In genomic region chr5:158848634-158849033, GRCh38 we compare ENCODE assay signal across 13 cellular contexts.
DNase-seq lines count a peak whose midpoint lies in the region; ATAC-seq and TF ChIP-seq lines count a peak whose summit lies in the region.
"Had no signal": no experiment of that assay in that cellular context is flagged by ENCODE, and none has a peak within 500 bp of the region (broad histone marks: within the 10 kb centered on the region; RNA-seq: fewer than 3 reads in every experiment).

No MANE protein-coding gene starts in this region.

- POLR2A ChIA-PET in activated CD4-positive, alpha-beta memory T cell treated with anti-CD3 and anti-CD28 coated beads, Interleukin-2, amount 10 ng/mL, durations not matched to agents 7 days and 5 days (lab: Charles Lee), result no interaction called here

- no peak for TF ChIP-seq CTCF in GM12865 (IDR thresholded peaks at IDR 0.05; ENCODE audit: insufficient read depth, low read depth, low read length, missing control alignments)

- no peak overlapping the region for H3K27ac Mint-ChIP-seq in activated CD4-positive, alpha-beta memory T cell treated with anti-CD3 and anti-CD28 coated beads, Interleukin-2, amount 10 ng/mL, durations not matched to agents 7 days and 5 days

- CTCF ChIA-PET in activated CD4-positive, alpha-beta memory T cell treated with anti-CD3 and anti-CD28 coated beads, Interleukin-2, amount 10 ng/mL, durations not matched to agents 7 days and 5 days (lab: Charles Lee), result no interaction called here

- DNase-seq in GM12865 (ENCODE audit: low read depth) (peak; percentile 83), NCI-H748 treated with DMSO at 0.1 percent for 48 hours (lab: John Stamatoyannopoulos, UW) (no peak)
- no peak for DNase-seq in activated CD4-positive, alpha-beta memory T cell treated with anti-CD3 and anti-CD28 coated beads, Interleukin-2, amount 10 ng/mL, durations not matched to agents 7 days and 5 days
- DNase-seq in stimulated activated naive CD8-positive, alpha-beta T cell treated with anti-CD3 and anti-CD28 coated beads, Interleukin-15, Interleukin-2, amounts not matched to agents 100 U/mL and 50 U/mL, for 24 hours, result no peak
- no peak for DNase-seq in effector CD8-positive, alpha-beta T cell (lab: John Stamatoyannopoulos, UW)
- DNase-seq: hypothalamus; mesenchymal stem cell; ovary; RPMI8226; stimulated activated naive CD4-positive, alpha-beta T cell had no signal

- no peak overlapping the region for H3K4me3 ChIP-seq in GM12865 (ENCODE audit: low read depth, low read length)
- H3K4me3 ChIP-seq: ovary had no signal

- peaks cover 7% of the 10 kb centered on the region for H3K27me3 Mint-ChIP-seq in activated CD4-positive, alpha-beta memory T cell treated with anti-CD3 and anti-CD28 coated beads, Interleukin-2, amount 10 ng/mL, durations not matched to agents 7 days and 5 days

- no peak overlapping the region for H3K4me3 Mint-ChIP-seq in activated CD4-positive, alpha-beta memory T cell treated with anti-CD3 and anti-CD28 coated beads, Interleukin-2, amount 10 ng/mL, durations not matched to agents 7 days and 5 days

- peak; percentile 60 for ATAC-seq in GM19328 (IDR thresholded peaks at IDR 0.05; ENCODE audit: unreplicated experiment)
- ATAC-seq in HG02623 (IDR thresholded peaks at IDR 0.05; ENCODE audit: unreplicated experiment), result peak; percentile 74
- ATAC-seq in HG03460 (IDR thresholded peaks at IDR 0.05; ENCODE audit: unreplicated experiment), result peak; percentile 56
- ATAC-seq in stimulated activated naive CD8-positive, alpha-beta T cell treated with anti-CD3 and anti-CD28 coated beads, Interleukin-15, Interleukin-2, amounts not matched to agents 100 U/mL and 50 U/mL, for 24 hours, result no peak

- H3K4me1 Mint-ChIP-seq in activated CD4-positive, alpha-beta memory T cell treated with anti-CD3 and anti-CD28 coated beads, Interleukin-2, amount 10 ng/mL, durations not matched to agents 7 days and 5 days, result peaks cover 4% of the 10 kb centered on the region

- no peaks in the 10 kb centered on the region for H3K9me3 Mint-ChIP-seq in activated CD4-positive, alpha-beta memory T cell treated with anti-CD3 and anti-CD28 coated beads, Interleukin-2, amount 10 ng/mL, durations not matched to agents 7 days and 5 days

- no peaks in the 10 kb centered on the region for H3K36me3 Mint-ChIP-seq in activated CD4-positive, alpha-beta memory T cell treated with anti-CD3 and anti-CD28 coated beads, Interleukin-2, amount 10 ng/mL, durations not matched to agents 7 days and 5 days (ENCODE audit: low read depth)
